In the genomic region with DNA sequence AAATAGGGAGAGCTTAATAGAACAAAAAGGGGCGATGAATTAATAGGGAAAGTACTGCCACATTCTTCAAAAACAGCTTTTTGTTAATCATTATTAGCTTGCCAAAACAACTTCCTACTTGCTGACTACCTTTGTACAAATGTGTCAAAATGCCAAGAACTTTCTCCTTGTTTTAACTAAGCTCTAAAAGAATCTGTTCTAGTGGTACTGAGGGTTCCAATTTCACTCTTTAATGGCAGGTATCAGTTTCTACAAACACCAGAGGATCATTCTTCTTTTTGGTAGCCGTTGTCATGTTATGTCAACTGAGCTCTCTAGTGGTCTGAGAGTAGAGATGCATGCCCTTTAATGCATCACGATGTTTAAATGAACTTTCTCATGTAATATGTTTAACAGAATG, we compare ENCODE assay signal across 23 cellular contexts. TPM values are rescaled to one million over a fixed set of nuclear protein-coding genes. Genes with fewer than 3 reads are reported as not detected.
DNase-seq lines count a peak whose midpoint lies in the region; ATAC-seq and TF ChIP-seq lines count a peak whose summit lies in the region.
"Had no signal": no experiment of that assay in that cellular context is flagged by ENCODE, and none has a peak within 500 bp of the region (broad histone marks: within the 10 kb centered on the region; RNA-seq: fewer than 3 reads in every experiment).

No MANE protein-coding gene starts in this region.

- peak overlapping the region; percentile 35 to 43 for H3K27ac Mint-ChIP-seq in stimulated activated naive CD8-positive, alpha-beta T cell treated with anti-CD3 and anti-CD28 coated beads, Interleukin-15, amount 100 ng/mL, for 72 hours
- no peak overlapping the region for H3K27ac Mint-ChIP-seq in chondrocyte (ENCODE audit: unreplicated experiment)
- H3K27ac Mint-ChIP-seq: nephron had no signal

- H3K9me3 Mint-ChIP-seq in stimulated activated naive CD8-positive, alpha-beta T cell treated with anti-CD3 and anti-CD28 coated beads, Interleukin-15, amount 100 ng/mL, for 72 hours = no peaks in the 10 kb centered on the region
- H3K9me3 Mint-ChIP-seq in chondrocyte (ENCODE audit: low read depth) = no peaks in the 10 kb centered on the region
- H3K9me3 Mint-ChIP-seq: nephron had no signal

- H3K4me3 ChIP-seq in heart left ventricle = no peak overlapping the region
- H3K4me3 ChIP-seq: tibial nerve had no signal

- no peaks in the 10 kb centered on the region for H3K27me3 Mint-ChIP-seq in stimulated activated naive CD8-positive, alpha-beta T cell treated with anti-CD3 and anti-CD28 coated beads, Interleukin-15, amount 100 ng/mL, for 72 hours
- no peaks in the 10 kb centered on the region for H3K27me3 Mint-ChIP-seq in chondrocyte (ENCODE audit: low read depth)

- no peak overlapping the region for H3K4me3 Mint-ChIP-seq in stimulated activated naive CD8-positive, alpha-beta T cell treated with anti-CD3 and anti-CD28 coated beads, Interleukin-15, amount 100 ng/mL, for 72 hours
- no peak overlapping the region for H3K4me3 Mint-ChIP-seq in chondrocyte (ENCODE audit: unreplicated experiment)
- H3K4me3 Mint-ChIP-seq: nephron had no signal

- H3K36me3 Mint-ChIP-seq in chondrocyte (ENCODE audit: low read depth) = peaks cover 27% of the 10 kb centered on the region

- no peak overlapping the region for H3K27ac ChIP-seq in heart left ventricle
- H3K27ac ChIP-seq: tibial nerve had no signal

- intact Hi-C loops in heart left ventricle (cut with DNase I) = no loop called here

- 75 to 82% (median 79%) methylated on average over 3 of the region's 3 CpGs for WGBS in heart left ventricle, 4 donors

- no peak for ATAC-seq in stimulated activated naive CD8-positive, alpha-beta T cell treated with anti-CD3 and anti-CD28 coated beads, Interleukin-15, amount 100 ng/mL, for 72 hours
- ATAC-seq in stimulated activated naive CD8-positive, alpha-beta T cell treated with anti-CD3 and anti-CD28 coated beads, Interleukin-15, Interleukin-2, amounts not matched to agents 100 U/mL and 50 U/mL, for 24 hours = no peak
- ATAC-seq in GM19351 (IDR thresholded peaks at IDR 0.05; ENCODE audit: unreplicated experiment) (no peak), heart left ventricle (no peak)
- ATAC-seq: HCT116, PC-3 had no signal

- peak; percentile 23 for TF ChIP-seq CTCF in chondrocyte (IDR thresholded peaks at IDR 0.05)
- no peak for TF ChIP-seq CTCF in heart left ventricle (IDR thresholded peaks at IDR 0.05)

- H3K36me3 ChIP-seq in heart left ventricle = peaks cover 0 to 99% (median 92%) of the 10 kb centered on the region in 9 donors

- TF ChIP-seq POLR2A in heart left ventricle (IDR thresholded peaks at IDR 0.05) = no peak

- no peak for DNase-seq in stimulated activated naive CD8-positive, alpha-beta T cell treated with anti-CD3 and anti-CD28 coated beads, Interleukin-15, amount 100 ng/mL, for 72 hours
- DNase-seq in stimulated activated naive CD8-positive, alpha-beta T cell treated with anti-CD3 and anti-CD28 coated beads, Interleukin-15, Interleukin-2, amounts not matched to agents 100 U/mL and 50 U/mL, for 24 hours = no peak
- DNase-seq in chondrocyte (ENCODE audit: low spot score) = no peak
- DNase-seq in medulla oblongata (ENCODE audit: extremely low spot score) = peak; percentile 21
- DNase-seq in activated CD8-positive, alpha-beta memory T cell treated with anti-CD3 and anti-CD28 coated beads, Interleukin-2, amount 50 U/mL, for 4 hours = no peak
- DNase-seq in heart left ventricle = no peak
- DNase-seq: activated CD4-positive, alpha-beta T cell treated with anti-CD3 and anti-CD28 coated beads for 1 hour; AML-193; COR-L47; dermis blood vessel endothelial cell; hypothalamus; islet precursor cell; NCI-H1092; NCI-H2171; NCI-H82; PC-3; SHP77; stimulated activated CD4-positive, alpha-beta T cell treated with anti-CD3 and anti-CD28 coated beads, Interleukin-2, amount 100 ng/mL, for 24 hours; stimulated activated naive CD4-positive, alpha-beta T cell treated with Interleukin-2 at 50 U/mL for 16 hours had no signal

- H3K4me1 Mint-ChIP-seq in stimulated activated naive CD8-positive, alpha-beta T cell treated with anti-CD3 and anti-CD28 coated beads, Interleukin-15, amount 100 ng/mL, for 72 hours = no peaks in the 10 kb centered on the region
- H3K4me1 Mint-ChIP-seq in chondrocyte (ENCODE audit: low read depth) = no peaks in the 10 kb centered on the region
- H3K4me1 Mint-ChIP-seq: nephron had no signal

- H3K4me1 ChIP-seq in heart left ventricle = no peaks in the 10 kb centered on the region
- H3K4me1 ChIP-seq: tibial nerve had no signal

- H3K9me3 ChIP-seq in heart left ventricle = no peaks in the 10 kb centered on the region
- H3K9me3 ChIP-seq: tibial nerve had no signal

- H3K27me3 ChIP-seq in heart left ventricle = no peaks in the 10 kb centered on the region
- H3K27me3 ChIP-seq: tibial nerve had no signal

RNA-seq across cellular contexts. Expression of gene FBXL3, which starts 29.4 kb away (rescaled TPM):
- total RNA-seq in chondrocyte (39.1 to 41.8 TPM (median 40.6 TPM) in 3 replicates), heart left ventricle (10 to 100 TPM; 27.5 to 50.0 (median 32.1) TPM)
- polyA plus RNA-seq in heart left ventricle = 10 to 100 TPM; 11.8 to 27.2 TPM
